In genomic region chr1:226660410-226661182, GRCh38 we compare ENCODE assay signal across 1 cellular context.
TF ChIP-seq lines count a peak whose summit lies in the region.

No MANE protein-coding gene starts in this region.

TF ChIP-seq in H1, 55 proteins besides CTCF, POLR2A, EP300 and RAD21 (continued from another document):
- no peak for TF ChIP-seq EZH2 (IDR thresholded peaks at IDR 0.05; ENCODE audit: low read depth, low read length, severe bottlenecking)
- no peak for TF ChIP-seq CTBP2 (IDR thresholded peaks at IDR 0.05; ENCODE audit: borderline replicate concordance, insufficient read depth, insufficient read length, low read length)
- no peak for TF ChIP-seq CBX8 (IDR thresholded peaks at IDR 0.05; ENCODE audit: borderline replicate concordance, low read depth, low read length)
